Comparison of ENCODE assay signal across 1 cellular context in genomic region chr6:24646771-24647170, GRCh38.
TF ChIP-seq lines count a peak whose summit lies in the region.

No MANE protein-coding gene starts in this region.

TF ChIP-seq in GM12878, 131 proteins besides CTCF, POLR2A, EP300 and RAD21:
- TF ChIP-seq NR2C1 (IDR thresholded peaks at IDR 0.05) (no peak), GABPA (IDR thresholded peaks at IDR 0.05; ENCODE audit: low read depth) (no peak), ZZZ3 (IDR thresholded peaks at IDR 0.05; ENCODE audit: control insufficient read depth, insufficient read length, low read depth) (no peak), ZBTB33 (IDR thresholded peaks at IDR 0.05) (no peak), NBN (IDR thresholded peaks at IDR 0.05) (no peak), SKIL (IDR thresholded peaks at IDR 0.05; ENCODE audit: low read depth, poor library complexity, severe bottlenecking) (no peak), SMC3 (IDR thresholded peaks at IDR 0.05; ENCODE audit: borderline replicate concordance, low read length) (no peak)
TF ChIP-seq in GM12878: peak in this region for 0.
